ENCODE assay signal across 18 cellular contexts in the genomic region with DNA sequence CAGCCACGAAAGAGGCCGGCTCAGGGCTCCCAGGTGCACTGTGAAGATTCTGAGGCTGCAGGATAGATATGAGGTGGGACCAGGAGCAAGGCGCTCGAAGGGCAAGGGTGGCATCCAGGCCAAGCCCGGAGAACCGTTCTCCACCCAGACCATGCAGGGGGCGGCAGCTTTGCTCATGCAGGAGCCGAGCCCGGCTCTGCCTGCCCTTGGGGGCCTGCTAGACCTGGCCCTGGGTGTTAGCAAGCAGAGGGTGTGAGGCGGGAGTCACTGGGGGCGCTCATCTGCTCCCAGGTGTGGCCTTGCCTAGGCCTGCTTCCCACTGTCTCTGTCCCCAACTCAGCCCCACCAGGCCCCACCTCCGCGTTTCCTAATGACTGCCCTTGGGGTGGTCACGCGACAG. TPM values are rescaled to one million over a fixed set of nuclear protein-coding genes. Genes with fewer than 3 reads are reported as not detected.
DNase-seq lines count a peak whose midpoint lies in the region; ATAC-seq and TF ChIP-seq lines count a peak whose summit lies in the region.
"Had no signal": no experiment of that assay in that cellular context is flagged by ENCODE, and none has a peak within 500 bp of the region (broad histone marks: within the 10 kb centered on the region; RNA-seq: fewer than 3 reads in every experiment).

No MANE protein-coding gene starts in this region.

- H3K27me3 ChIP-seq in lower lobe of right lung (ENCODE audit: low read depth) = no peaks in the 10 kb centered on the region
- no peaks in the 10 kb centered on the region for H3K27me3 ChIP-seq in spleen (replicated peaks in 1 of 7)
- H3K27me3 ChIP-seq: BE2C had no signal

- intact Hi-C loops in lower lobe of right lung (cut with DNase I) = no loop called here
- intact Hi-C loops in spleen (cut with DNase I; ENCODE audit: low total_unique reads) = no loop called here

- no peaks in the 10 kb centered on the region for H3K27me3 Mint-ChIP-seq in WTC11 (ENCODE audit: low read depth)
- H3K27me3 Mint-ChIP-seq: CD4-positive, CD25-positive, alpha-beta regulatory T cell; CD8-positive, alpha-beta memory T cell had no signal

- DNase-seq in WTC11 (ENCODE audit: low spot score) (no peak), lower lobe of right lung (peak; percentile 28), spleen (peak; percentile 77), NCI-H1048 (lab: John Stamatoyannopoulos, UW) (no peak)
- DNase-seq: ACHN; BE2C; C1 segment of cervical spinal cord; CD4-positive, CD25-positive, alpha-beta regulatory T cell; CD8-positive, alpha-beta memory T cell; COR-L47; DMS 273 treated with DMSO at 0.1 percent for 48 hours; DMS53; DND-41; EL; GOT3; H7 had no signal

- H3K4me3 ChIP-seq in lower lobe of right lung = no peak overlapping the region
- no peak overlapping the region for H3K4me3 ChIP-seq in spleen

- peak; percentile 47 for ATAC-seq in WTC11
- no peak for ATAC-seq in lower lobe of right lung
- no peak for ATAC-seq in HG02938 (IDR thresholded peaks at IDR 0.05; ENCODE audit: unreplicated experiment)
- no peak for ATAC-seq in GM21528 (IDR thresholded peaks at IDR 0.05; ENCODE audit: low FRiP score, unreplicated experiment)

- H3K9me3 ChIP-seq in lower lobe of right lung = no peaks in the 10 kb centered on the region
- no peaks in the 10 kb centered on the region for H3K9me3 ChIP-seq in spleen
- H3K9me3 ChIP-seq: BE2C had no signal

- WGBS in spleen, 5 donors = 89 to 97% (median 92%) methylated on average over 15 of the region's 15 CpGs

- H3K27ac ChIP-seq in lower lobe of right lung = no peak overlapping the region
- no peak overlapping the region for H3K27ac ChIP-seq in spleen

- no peak for TF ChIP-seq POLR2A in spleen (IDR thresholded peaks at IDR 0.05)

- no peak for TF ChIP-seq CTCF in WTC11 (IDR thresholded peaks at IDR 0.05)
- no peak for TF ChIP-seq CTCF in lower lobe of right lung (IDR thresholded peaks at IDR 0.05)
- no peak for TF ChIP-seq CTCF in spleen (IDR thresholded peaks at IDR 0.05 in 8 of 11, conservative IDR thresholded peaks at IDR 0.05 in 3 of 11)

- H3K36me3 Mint-ChIP-seq in WTC11 = peaks cover 27% of the 10 kb centered on the region

- no peaks in the 10 kb centered on the region for H3K36me3 ChIP-seq in lower lobe of right lung
- peaks cover 0 to 8% (median under 1%) of the 10 kb centered on the region in 6 donors for H3K36me3 ChIP-seq in spleen

- H3K27ac Mint-ChIP-seq in WTC11 = no peak overlapping the region
- H3K27ac Mint-ChIP-seq: CD8-positive, alpha-beta memory T cell had no signal

- H3K9me3 Mint-ChIP-seq in WTC11 = peaks cover 3% of the 10 kb centered on the region; the same call in 1 of the 2 replicates
- H3K9me3 Mint-ChIP-seq: CD4-positive, CD25-positive, alpha-beta regulatory T cell; CD8-positive, alpha-beta memory T cell had no signal

- H3K4me1 ChIP-seq in lower lobe of right lung (no peaks in the 10 kb centered on the region), spleen (no peaks in the 10 kb centered on the region)
- H3K4me1 ChIP-seq: BE2C had no signal

- no peak overlapping the region for H3K4me3 Mint-ChIP-seq in WTC11
- H3K4me3 Mint-ChIP-seq: CD4-positive, CD25-positive, alpha-beta regulatory T cell; CD8-positive, alpha-beta memory T cell had no signal

- H3K4me1 Mint-ChIP-seq in WTC11 = no peaks in the 10 kb centered on the region
- H3K4me1 Mint-ChIP-seq: CD4-positive, CD25-positive, alpha-beta regulatory T cell; CD8-positive, alpha-beta memory T cell had no signal

- CTCF ChIA-PET in WTC11 (lab: Charles Lee) = no interaction called here

- POLR2A ChIA-PET in WTC11 (lab: Charles Lee) = no interaction called here

TF ChIP-seq in WTC11, 78 proteins besides CTCF, POLR2A, EP300 and RAD21:
- TF ChIP-seq, protein P1, sequence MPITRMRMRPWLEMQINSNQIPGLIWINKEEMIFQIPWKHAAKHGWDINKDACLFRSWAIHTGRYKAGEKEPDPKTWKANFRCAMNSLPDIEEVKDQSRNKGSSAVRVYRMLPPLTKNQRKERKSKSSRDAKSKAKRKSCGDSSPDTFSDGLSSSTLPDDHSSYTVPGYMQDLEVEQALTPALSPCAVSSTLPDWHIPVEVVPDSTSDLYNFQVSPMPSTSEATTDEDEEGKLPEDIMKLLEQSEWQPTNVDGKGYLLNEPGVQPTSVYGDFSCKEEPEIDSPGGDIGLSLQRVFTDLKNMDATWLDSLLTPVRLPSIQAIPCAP (CRISPR knock-in tag; IDR thresholded peaks at IDR 0.05) = no peak
- TF ChIP-seq, protein P2, sequence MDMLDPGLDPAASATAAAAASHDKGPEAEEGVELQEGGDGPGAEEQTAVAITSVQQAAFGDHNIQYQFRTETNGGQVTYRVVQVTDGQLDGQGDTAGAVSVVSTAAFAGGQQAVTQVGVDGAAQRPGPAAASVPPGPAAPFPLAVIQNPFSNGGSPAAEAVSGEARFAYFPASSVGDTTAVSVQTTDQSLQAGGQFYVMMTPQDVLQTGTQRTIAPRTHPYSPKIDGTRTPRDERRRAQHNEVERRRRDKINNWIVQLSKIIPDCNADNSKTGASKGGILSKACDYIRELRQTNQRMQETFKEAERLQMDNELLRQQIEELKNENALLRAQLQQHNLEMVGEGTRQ (CRISPR knock-in tag; IDR thresholded peaks at IDR 0.05) = no peak
- TF ChIP-seq CBFB (CRISPR knock-in tag; IDR thresholded peaks at IDR 0.05; ENCODE audit: low read depth) = no peak
- TF ChIP-seq ZNF281 (CRISPR knock-in tag; IDR thresholded peaks at IDR 0.05) = no peak
- TF ChIP-seq ATF1 (CRISPR knock-in tag; IDR thresholded peaks at IDR 0.05) = no peak
- no peak for TF ChIP-seq GTF2I (CRISPR knock-in tag; conservative IDR thresholded peaks at IDR 0.05)
- TF ChIP-seq, protein P3, sequence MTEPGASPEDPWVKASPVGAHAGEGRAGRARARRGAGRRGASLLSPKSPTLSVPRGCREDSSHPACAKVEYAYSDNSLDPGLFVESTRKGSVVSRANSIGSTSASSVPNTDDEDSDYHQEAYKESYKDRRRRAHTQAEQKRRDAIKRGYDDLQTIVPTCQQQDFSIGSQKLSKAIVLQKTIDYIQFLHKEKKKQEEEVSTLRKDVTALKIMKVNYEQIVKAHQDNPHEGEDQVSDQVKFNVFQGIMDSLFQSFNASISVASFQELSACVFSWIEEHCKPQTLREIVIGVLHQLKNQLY (CRISPR knock-in tag; IDR thresholded peaks at IDR 0.05) = no peak
- TF ChIP-seq CREB1 (CRISPR knock-in tag; IDR thresholded peaks at IDR 0.05) = no peak
- TF ChIP-seq ESRRA (CRISPR knock-in tag; IDR thresholded peaks at IDR 0.05; ENCODE audit: borderline replicate concordance) = no peak
- no peak for TF ChIP-seq NFATC4 (CRISPR knock-in tag; IDR thresholded peaks at IDR 0.05)

RNA-seq across cellular contexts. Expression of gene WDR27, which starts 59.4 kb away (rescaled TPM):
- 83.4 to 126 TPM (median 90.6 TPM) in 3 replicates for total RNA-seq in WTC11 (2021)
- 38.0 TPM for total RNA-seq in lower lobe of right lung
- total RNA-seq in spleen = 10 to 100 TPM; 30.7 to 69.5 (median 57.8) TPM
- polyA plus RNA-seq in spleen = 10 to 100 TPM; 17.6 to 26.6 (median 22.6) TPM

RNA-seq across cellular contexts. Expression of gene C6orf120, which starts 59.5 kb away (rescaled TPM):
- 34.5 to 37.8 TPM (median 37.0 TPM) in 3 replicates for total RNA-seq in WTC11 (2021)
- total RNA-seq in lower lobe of right lung = 22.2 TPM
- total RNA-seq in spleen = 10 to 100 TPM; 18.5 to 39.5 (median 24.8) TPM
- 10 to 100 TPM in 1 of 3 donors, 1 to 10 TPM in 2; 6.7 to 10.5 (median 9.8) TPM for polyA plus RNA-seq in spleen

Comparison
In these comparisons a context has a peak if more than half of its experiments do, and no peak if none do; other contexts are left out.
1. DNase-seq: peak in lower lobe of right lung (single experiment) and spleen (single experiment); none in WTC11 (single experiment) and NCI-H1048 (single experiment).